ENCODE assay signal across 9 cellular contexts in genomic region chr10:100265821-100266485, GRCh38. TPM values are rescaled to one million over a fixed set of nuclear protein-coding genes. Genes with fewer than 3 reads are reported as not detected.
A peak's percentile ranks its signal among the peaks of the same experiment; 100 is the strongest.
DNase-seq lines count a peak whose midpoint lies in the region; ATAC-seq and TF ChIP-seq lines count a peak whose summit lies in the region.
"Had no signal": no experiment of that assay in that cellular context is flagged by ENCODE, and none has a peak within 500 bp of the region (broad histone marks: within the 10 kb centered on the region; RNA-seq: fewer than 3 reads in every experiment).

No MANE protein-coding gene starts in this region.

- intact Hi-C loops in activated CD4-positive, alpha-beta T cell treated with anti-CD3 and anti-CD28 coated beads for 36 hours (cut with DNase I, micrococcal nuclease), result loop anchor here (2.0 to 5.0 kb wide), 3 partner anchors 21 to 646 kb away; partner anchors contain the start of genes BLOC1S2 (in 1 of the 2), COX15 (in 1 of the 2), CUTC (in 1 of the 2) and SLF2 (in 1 of the 2)
- intact Hi-C loops in posterior vena cava (cut with DNase I), result no loop called here

- POLR2A ChIA-PET in activated CD4-positive, alpha-beta T cell treated with anti-CD3 and anti-CD28 coated beads for 36 hours (lab: Charles Lee), result interaction anchor here (0.6 kb wide), 1 partner anchor 65 kb away, joined by 3 read pairs; no protein-coding TSS in a partner anchor

- DNase-seq in activated CD4-positive, alpha-beta T cell treated with anti-CD3 and anti-CD28 coated beads for 36 hours, result no peak
- no peak for DNase-seq in activated CD4-positive, alpha-beta T cell treated with anti-CD3 and anti-CD28 coated beads, Interleukin-2, amount 50 U/mL, for 4 hours
- DNase-seq in epithelial cell of proximal tubule (ENCODE audit: low read depth) (no peak), posterior vena cava (ENCODE audit: low spot score) (no peak)
- DNase-seq: adrenal gland had no signal

- CTCF ChIA-PET in activated CD4-positive, alpha-beta T cell treated with anti-CD3 and anti-CD28 coated beads for 36 hours (lab: Charles Lee), result interaction anchor here (0.6 to 1.0 kb wide), 3 partner anchors 9 to 908 kb away, joined by 3 to 4 read pairs (median 3); no protein-coding TSS in a partner anchor

- H3K36me3 ChIP-seq in OCI-LY3 (replicated peaks; ENCODE audit: low read depth, low read length) (no peaks in the 10 kb centered on the region), skeletal muscle tissue (ENCODE audit: control insufficient read depth in 3 of 3, insufficient read depth in 3 of 3, low read length in 3 of 3) (peaks cover 2 to 8% (median 2%) of the 10 kb centered on the region in 3 donors)
- H3K36me3 ChIP-seq: adrenal gland had no signal

- no peaks in the 10 kb centered on the region for H3K9me3 ChIP-seq in OCI-LY3 (ENCODE audit: insufficient read depth, low read length)
- H3K9me3 ChIP-seq in skeletal muscle tissue (ENCODE audit: control insufficient read depth in 3 of 3, low read length in 3 of 3), result no peaks in the 10 kb centered on the region
- H3K9me3 ChIP-seq: adrenal gland had no signal

- no peaks in the 10 kb centered on the region for H4K20me1 ChIP-seq in OCI-LY3 (ENCODE audit: insufficient read depth, low read length)

- H3K4me1 ChIP-seq in OCI-LY3 (ENCODE audit: low read length), result peaks cover 9% of the 10 kb centered on the region
- H3K4me1 ChIP-seq in skeletal muscle tissue (ENCODE audit: control insufficient read depth in 3 of 3, insufficient read depth in 3 of 3, low read length in 3 of 3), result peaks cover 8 to 14% (median 12%) of the 10 kb centered on the region in 3 donors

- H3K4me3 ChIP-seq in OCI-LY3 (ENCODE audit: low read length) (peak overlapping the region; percentile 94), epithelial cell of proximal tubule (ENCODE audit: low read depth, low read length) (peak overlapping the region; percentile 84), skeletal muscle tissue (ENCODE audit: low read length in 3 of 3) (peak overlapping the region in 2 of 3 donors; percentile 87 to 99)

- H3K27ac ChIP-seq in OCI-LY3 (ENCODE audit: low read length) (peak overlapping the region; percentile 50), skeletal muscle tissue (ENCODE audit: low read depth, low read length) (no peak overlapping the region)

- no peak for ATAC-seq in activated CD4-positive, alpha-beta T cell treated with anti-CD3 and anti-CD28 coated beads for 36 hours
- no peak for ATAC-seq in HG03442 (IDR thresholded peaks at IDR 0.05; ENCODE audit: unreplicated experiment)
- ATAC-seq in HG03139 (IDR thresholded peaks at IDR 0.05; ENCODE audit: unreplicated experiment), result no peak

- H3K9me3 Mint-ChIP-seq in activated CD4-positive, alpha-beta T cell treated with anti-CD3 and anti-CD28 coated beads for 36 hours (ENCODE audit: low read depth), result no peaks in the 10 kb centered on the region

- H3K27me3 ChIP-seq in OCI-LY3 (ENCODE audit: low read depth, low read length) (no peaks in the 10 kb centered on the region), skeletal muscle tissue (ENCODE audit: control insufficient read depth in 3 of 3, insufficient read depth in 3 of 3, low read length in 3 of 3) (no peaks in the 10 kb centered on the region)
- H3K27me3 ChIP-seq: adrenal gland had no signal

- TF ChIP-seq CTCF in OCI-LY3 (IDR thresholded peaks at IDR 0.05; ENCODE audit: low read depth, low read length) (no peak), epithelial cell of proximal tubule (conservative IDR thresholded peaks at IDR 0.05; ENCODE audit: low read depth, low read length) (no peak)

- peaks cover 44% of the 10 kb centered on the region for H3K79me2 ChIP-seq in OCI-LY3 (ENCODE audit: low read length)

- H3K4me3 Mint-ChIP-seq in activated CD4-positive, alpha-beta T cell treated with anti-CD3 and anti-CD28 coated beads for 36 hours, result peak overlapping the region; percentile 97

- H3K27me3 Mint-ChIP-seq in activated CD4-positive, alpha-beta T cell treated with anti-CD3 and anti-CD28 coated beads for 36 hours, result no peaks in the 10 kb centered on the region

- H3K4me2 ChIP-seq in OCI-LY3 (ENCODE audit: low read length), result peak overlapping the region; percentile 76

- peak overlapping the region; percentile 77 for H3K27ac Mint-ChIP-seq in activated CD4-positive, alpha-beta T cell treated with anti-CD3 and anti-CD28 coated beads for 36 hours

- peaks cover 10% of the 10 kb centered on the region for H3K36me3 Mint-ChIP-seq in activated CD4-positive, alpha-beta T cell treated with anti-CD3 and anti-CD28 coated beads for 36 hours (ENCODE audit: low read depth)

- H2AFZ ChIP-seq in OCI-LY3 (ENCODE audit: low read depth, low read length), result no peak overlapping the region

- H3K9ac ChIP-seq in OCI-LY3 (ENCODE audit: low read length), result no peak overlapping the region
- no peak overlapping the region for H3K9ac ChIP-seq in skeletal muscle tissue (ENCODE audit: low read depth in 1 of 3, low read length in 3 of 3)

- H3K4me1 Mint-ChIP-seq in activated CD4-positive, alpha-beta T cell treated with anti-CD3 and anti-CD28 coated beads for 36 hours, result peaks cover 26% of the 10 kb centered on the region

RNA-seq across cellular contexts. Expression of gene CWF19L1, which starts 1.5 kb away (rescaled TPM):
- total RNA-seq in activated CD4-positive, alpha-beta T cell treated with anti-CD3 and anti-CD28 coated beads for 36 hours, result 10 to 100 TPM; 43.4 to 47.5 TPM
- total RNA-seq in epithelial cell of proximal tubule (27.7 and 43.6 TPM in 2 replicates), skeletal muscle tissue (29.2 TPM), posterior vena cava (10 to 100 TPM; 13.0 to 18.9 TPM)

RNA-seq across cellular contexts. Expression of gene BLOC1S2, which starts 20.5 kb away (rescaled TPM):
- 10 to 100 TPM; 45.0 to 45.7 TPM for total RNA-seq in activated CD4-positive, alpha-beta T cell treated with anti-CD3 and anti-CD28 coated beads for 36 hours
- total RNA-seq in epithelial cell of proximal tubule (34.7 and 38.4 TPM in 2 replicates), skeletal muscle tissue (9.9 TPM), posterior vena cava (10 to 100 TPM; 23.6 to 24.6 TPM)

RNA-seq across cellular contexts. Expression of gene CHUK, which starts 36.6 kb away (rescaled TPM):
- total RNA-seq in activated CD4-positive, alpha-beta T cell treated with anti-CD3 and anti-CD28 coated beads for 36 hours, result 10 to 100 TPM; 20.2 to 23.5 TPM
- 15.9 and 23.9 TPM in 2 replicates for total RNA-seq in epithelial cell of proximal tubule
- 9.4 TPM for total RNA-seq in skeletal muscle tissue
- 10 to 100 TPM; 18.3 to 20.8 TPM for total RNA-seq in posterior vena cava

Comparison
In these comparisons a context has a peak if more than half of its experiments do, and no peak if none do; other contexts are left out.
1. intact Hi-C loops: an anchor here in activated CD4-positive, alpha-beta T cell treated with anti-CD3 and anti-CD28 coated beads for 36 hours (2.0 to 5.0 kb wide); none called in posterior vena cava.